Comparison of ENCODE assay signal across 1 cellular context in genomic region chr17:17351901-17352781, GRCh38.
TF ChIP-seq lines count a peak whose summit lies in the region.

No MANE protein-coding gene starts in this region.

TF ChIP-seq in HepG2, 621 proteins besides CTCF, POLR2A, EP300 and RAD21 (continued from another document and continues in another):
- TF ChIP-seq, protein P1, sequence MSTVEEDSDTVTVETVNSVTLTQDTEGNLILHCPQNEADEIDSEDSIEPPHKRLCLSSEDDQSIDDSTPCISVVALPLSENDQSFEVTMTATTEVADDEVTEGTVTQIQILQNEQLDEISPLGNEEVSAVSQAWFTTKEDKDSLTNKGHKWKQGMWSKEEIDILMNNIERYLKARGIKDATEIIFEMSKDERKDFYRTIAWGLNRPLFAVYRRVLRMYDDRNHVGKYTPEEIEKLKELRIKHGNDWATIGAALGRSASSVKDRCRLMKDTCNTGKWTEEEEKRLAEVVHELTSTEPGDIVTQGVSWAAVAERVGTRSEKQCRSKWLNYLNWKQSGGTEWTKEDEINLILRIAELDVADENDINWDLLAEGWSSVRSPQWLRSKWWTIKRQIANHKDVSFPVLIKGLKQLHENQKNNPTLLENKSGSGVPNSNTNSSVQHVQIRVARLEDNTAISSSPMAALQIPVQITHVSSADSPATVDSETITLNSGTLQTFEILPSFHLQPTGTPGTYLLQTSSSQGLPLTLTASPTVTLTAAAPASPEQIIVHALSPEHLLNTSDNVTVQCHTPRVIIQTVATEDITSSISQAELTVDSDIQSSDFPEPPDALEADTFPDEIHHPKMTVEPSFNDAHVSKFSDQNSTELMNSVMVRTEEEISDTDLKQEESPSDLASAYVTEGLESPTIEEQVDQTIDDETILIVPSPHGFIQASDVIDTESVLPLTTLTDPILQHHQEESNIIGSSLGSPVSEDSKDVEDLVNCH (CRISPR knock-in tag; IDR thresholded peaks at IDR 0.05): no peak
- TF ChIP-seq ZNF563 (CRISPR knock-in tag; IDR thresholded peaks at IDR 0.05): no peak
- TF ChIP-seq ZNF17 (CRISPR knock-in tag; IDR thresholded peaks at IDR 0.05): no peak
- TF ChIP-seq, protein P2, sequence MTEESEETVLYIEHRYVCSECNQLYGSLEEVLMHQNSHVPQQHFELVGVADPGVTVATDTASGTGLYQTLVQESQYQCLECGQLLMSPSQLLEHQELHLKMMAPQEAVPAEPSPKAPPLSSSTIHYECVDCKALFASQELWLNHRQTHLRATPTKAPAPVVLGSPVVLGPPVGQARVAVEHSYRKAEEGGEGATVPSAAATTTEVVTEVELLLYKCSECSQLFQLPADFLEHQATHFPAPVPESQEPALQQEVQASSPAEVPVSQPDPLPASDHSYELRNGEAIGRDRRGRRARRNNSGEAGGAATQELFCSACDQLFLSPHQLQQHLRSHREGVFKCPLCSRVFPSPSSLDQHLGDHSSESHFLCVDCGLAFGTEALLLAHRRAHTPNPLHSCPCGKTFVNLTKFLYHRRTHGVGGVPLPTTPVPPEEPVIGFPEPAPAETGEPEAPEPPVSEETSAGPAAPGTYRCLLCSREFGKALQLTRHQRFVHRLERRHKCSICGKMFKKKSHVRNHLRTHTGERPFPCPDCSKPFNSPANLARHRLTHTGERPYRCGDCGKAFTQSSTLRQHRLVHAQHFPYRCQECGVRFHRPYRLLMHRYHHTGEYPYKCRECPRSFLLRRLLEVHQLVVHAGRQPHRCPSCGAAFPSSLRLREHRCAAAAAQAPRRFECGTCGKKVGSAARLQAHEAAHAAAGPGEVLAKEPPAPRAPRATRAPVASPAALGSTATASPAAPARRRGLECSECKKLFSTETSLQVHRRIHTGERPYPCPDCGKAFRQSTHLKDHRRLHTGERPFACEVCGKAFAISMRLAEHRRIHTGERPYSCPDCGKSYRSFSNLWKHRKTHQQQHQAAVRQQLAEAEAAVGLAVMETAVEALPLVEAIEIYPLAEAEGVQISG (CRISPR knock-in tag; IDR thresholded peaks at IDR 0.05): no peak
- TF ChIP-seq NR2F6 (IDR thresholded peaks at IDR 0.05): no peak
- peak; percentile 48; the same call in 1 of the 2 replicates for TF ChIP-seq NR2F6 (CRISPR knock-in tag; IDR thresholded peaks at IDR 0.05)
- TF ChIP-seq ZNF567 (CRISPR knock-in tag; IDR thresholded peaks at IDR 0.05; ENCODE audit: borderline replicate concordance): no peak
- TF ChIP-seq THYN1 (CRISPR knock-in tag; IDR thresholded peaks at IDR 0.05; ENCODE audit: borderline replicate concordance, low read depth): no peak
- TF ChIP-seq MED13 (CRISPR knock-in tag; IDR thresholded peaks at IDR 0.05): no peak
- TF ChIP-seq HMG20A (CRISPR knock-in tag; IDR thresholded peaks at IDR 0.05; ENCODE audit: borderline replicate concordance): peak; percentile 43; the same call in 1 of the 2 replicates
- TF ChIP-seq, protein P3, sequence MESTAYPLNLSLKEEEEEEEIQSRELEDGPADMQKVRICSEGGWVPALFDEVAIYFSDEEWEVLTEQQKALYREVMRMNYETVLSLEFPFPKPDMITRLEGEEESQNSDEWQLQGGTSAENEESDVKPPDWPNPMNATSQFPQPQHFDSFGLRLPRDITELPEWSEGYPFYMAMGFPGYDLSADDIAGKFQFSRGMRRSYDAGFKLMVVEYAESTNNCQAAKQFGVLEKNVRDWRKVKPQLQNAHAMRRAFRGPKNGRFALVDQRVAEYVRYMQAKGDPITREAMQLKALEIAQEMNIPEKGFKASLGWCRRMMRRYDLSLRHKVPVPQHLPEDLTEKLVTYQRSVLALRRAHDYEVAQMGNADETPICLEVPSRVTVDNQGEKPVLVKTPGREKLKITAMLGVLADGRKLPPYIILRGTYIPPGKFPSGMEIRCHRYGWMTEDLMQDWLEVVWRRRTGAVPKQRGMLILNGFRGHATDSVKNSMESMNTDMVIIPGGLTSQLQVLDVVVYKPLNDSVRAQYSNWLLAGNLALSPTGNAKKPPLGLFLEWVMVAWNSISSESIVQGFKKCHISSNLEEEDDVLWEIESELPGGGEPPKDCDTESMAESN (CRISPR knock-in tag; conservative IDR thresholded peaks at IDR 0.05): no peak
- no peak for TF ChIP-seq FOXP1 (IDR thresholded peaks at IDR 0.05)
- no peak for TF ChIP-seq FOXP1 (CRISPR knock-in tag; IDR thresholded peaks at IDR 0.05)
- peak; percentile 56; the same call in 1 of the 2 replicates for TF ChIP-seq DRAP1 (CRISPR knock-in tag; IDR thresholded peaks at IDR 0.05)
- no peak for TF ChIP-seq CCAR2 (optimal IDR thresholded peaks at IDR 0.05; ENCODE audit: low read depth, low read length)
- TF ChIP-seq NR1H2 (CRISPR knock-in tag; IDR thresholded peaks at IDR 0.05; ENCODE audit: borderline replicate concordance, low read depth): no peak
- no peak for TF ChIP-seq NFE2L1 (CRISPR knock-in tag; IDR thresholded peaks at IDR 0.05; ENCODE audit: borderline replicate concordance)
- TF ChIP-seq HOXD1 (CRISPR knock-in tag; IDR thresholded peaks at IDR 0.05): no peak
- TF ChIP-seq ZNF562 (CRISPR knock-in tag; IDR thresholded peaks at IDR 0.05; ENCODE audit: borderline replicate concordance): no peak
- no peak for TF ChIP-seq HOMEZ (CRISPR knock-in tag; IDR thresholded peaks at IDR 0.05; ENCODE audit: low read depth)
- TF ChIP-seq, protein P4, sequence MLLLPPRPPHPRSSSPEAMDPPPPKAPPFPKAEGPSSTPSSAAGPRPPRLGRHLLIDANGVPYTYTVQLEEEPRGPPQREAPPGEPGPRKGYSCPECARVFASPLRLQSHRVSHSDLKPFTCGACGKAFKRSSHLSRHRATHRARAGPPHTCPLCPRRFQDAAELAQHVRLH (CRISPR knock-in tag; IDR thresholded peaks at IDR 0.05; ENCODE audit: borderline replicate concordance, low read depth): peak; percentile 40; the same call in 1 of the 2 replicates
- TF ChIP-seq GATAD2A (CRISPR knock-in tag; IDR thresholded peaks at IDR 0.05): peak; percentile 70
- no peak for TF ChIP-seq ZBTB37 (CRISPR knock-in tag; IDR thresholded peaks at IDR 0.05)
- peak; percentile 35; the same call in 1 of the 2 replicates for TF ChIP-seq ZNF792 (CRISPR knock-in tag; IDR thresholded peaks at IDR 0.05)
- TF ChIP-seq ZNF337 (CRISPR knock-in tag; IDR thresholded peaks at IDR 0.05; ENCODE audit: borderline replicate concordance, low read depth): no peak
- TF ChIP-seq, protein P5, sequence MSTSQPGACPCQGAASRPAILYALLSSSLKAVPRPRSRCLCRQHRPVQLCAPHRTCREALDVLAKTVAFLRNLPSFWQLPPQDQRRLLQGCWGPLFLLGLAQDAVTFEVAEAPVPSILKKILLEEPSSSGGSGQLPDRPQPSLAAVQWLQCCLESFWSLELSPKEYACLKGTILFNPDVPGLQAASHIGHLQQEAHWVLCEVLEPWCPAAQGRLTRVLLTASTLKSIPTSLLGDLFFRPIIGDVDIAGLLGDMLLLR (CRISPR knock-in tag; IDR thresholded peaks at IDR 0.05): peak; percentile 54; the same call in 1 of the 2 replicates
- no peak for TF ChIP-seq TOPORS (CRISPR knock-in tag; IDR thresholded peaks at IDR 0.05)
- no peak for TF ChIP-seq ZNF616 (CRISPR knock-in tag; IDR thresholded peaks at IDR 0.05; ENCODE audit: low read depth)
- TF ChIP-seq, protein P6, sequence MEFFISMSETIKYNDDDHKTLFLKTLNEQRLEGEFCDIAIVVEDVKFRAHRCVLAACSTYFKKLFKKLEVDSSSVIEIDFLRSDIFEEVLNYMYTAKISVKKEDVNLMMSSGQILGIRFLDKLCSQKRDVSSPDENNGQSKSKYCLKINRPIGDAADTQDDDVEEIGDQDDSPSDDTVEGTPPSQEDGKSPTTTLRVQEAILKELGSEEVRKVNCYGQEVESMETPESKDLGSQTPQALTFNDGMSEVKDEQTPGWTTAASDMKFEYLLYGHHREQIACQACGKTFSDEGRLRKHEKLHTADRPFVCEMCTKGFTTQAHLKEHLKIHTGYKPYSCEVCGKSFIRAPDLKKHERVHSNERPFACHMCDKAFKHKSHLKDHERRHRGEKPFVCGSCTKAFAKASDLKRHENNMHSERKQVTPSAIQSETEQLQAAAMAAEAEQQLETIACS (CRISPR knock-in tag; IDR thresholded peaks at IDR 0.05): no peak
- TF ChIP-seq, protein P7, sequence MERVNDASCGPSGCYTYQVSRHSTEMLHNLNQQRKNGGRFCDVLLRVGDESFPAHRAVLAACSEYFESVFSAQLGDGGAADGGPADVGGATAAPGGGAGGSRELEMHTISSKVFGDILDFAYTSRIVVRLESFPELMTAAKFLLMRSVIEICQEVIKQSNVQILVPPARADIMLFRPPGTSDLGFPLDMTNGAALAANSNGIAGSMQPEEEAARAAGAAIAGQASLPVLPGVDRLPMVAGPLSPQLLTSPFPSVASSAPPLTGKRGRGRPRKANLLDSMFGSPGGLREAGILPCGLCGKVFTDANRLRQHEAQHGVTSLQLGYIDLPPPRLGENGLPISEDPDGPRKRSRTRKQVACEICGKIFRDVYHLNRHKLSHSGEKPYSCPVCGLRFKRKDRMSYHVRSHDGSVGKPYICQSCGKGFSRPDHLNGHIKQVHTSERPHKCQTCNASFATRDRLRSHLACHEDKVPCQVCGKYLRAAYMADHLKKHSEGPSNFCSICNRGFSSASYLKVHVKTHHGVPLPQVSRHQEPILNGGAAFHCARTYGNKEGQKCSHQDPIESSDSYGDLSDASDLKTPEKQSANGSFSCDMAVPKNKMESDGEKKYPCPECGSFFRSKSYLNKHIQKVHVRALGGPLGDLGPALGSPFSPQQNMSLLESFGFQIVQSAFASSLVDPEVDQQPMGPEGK (CRISPR knock-in tag; IDR thresholded peaks at IDR 0.05): peak; percentile 24; the same call in 1 of the 2 replicates
- no peak for TF ChIP-seq SCMH1 (CRISPR knock-in tag; IDR thresholded peaks at IDR 0.05; ENCODE audit: borderline replicate concordance)
- TF ChIP-seq SNAPC2 (CRISPR knock-in tag; IDR thresholded peaks at IDR 0.05): peak; percentile 99
- TF ChIP-seq HMG20B (CRISPR knock-in tag; conservative IDR thresholded peaks at IDR 0.05): no peak
- TF ChIP-seq CHCHD3 (CRISPR knock-in tag; IDR thresholded peaks at IDR 0.05): no peak
- TF ChIP-seq NCOA2 (CRISPR knock-in tag; IDR thresholded peaks at IDR 0.05): no peak
- no peak for TF ChIP-seq ZNF282 (IDR thresholded peaks at IDR 0.05; ENCODE audit: partially characterized antibody)
- TF ChIP-seq RELA (CRISPR knock-in tag; IDR thresholded peaks at IDR 0.05): no peak
- TF ChIP-seq IRF9 (CRISPR knock-in tag; IDR thresholded peaks at IDR 0.05; ENCODE audit: borderline replicate concordance): no peak
- TF ChIP-seq ZNF605 (CRISPR knock-in tag; IDR thresholded peaks at IDR 0.05): no peak
- peak; percentile 68 for TF ChIP-seq PTBP1 (IDR thresholded peaks at IDR 0.05; ENCODE audit: low read depth, low read length, poor library complexity, severe bottlenecking)
- no peak for TF ChIP-seq RFX1 (IDR thresholded peaks at IDR 0.05)
- TF ChIP-seq, protein P8, sequence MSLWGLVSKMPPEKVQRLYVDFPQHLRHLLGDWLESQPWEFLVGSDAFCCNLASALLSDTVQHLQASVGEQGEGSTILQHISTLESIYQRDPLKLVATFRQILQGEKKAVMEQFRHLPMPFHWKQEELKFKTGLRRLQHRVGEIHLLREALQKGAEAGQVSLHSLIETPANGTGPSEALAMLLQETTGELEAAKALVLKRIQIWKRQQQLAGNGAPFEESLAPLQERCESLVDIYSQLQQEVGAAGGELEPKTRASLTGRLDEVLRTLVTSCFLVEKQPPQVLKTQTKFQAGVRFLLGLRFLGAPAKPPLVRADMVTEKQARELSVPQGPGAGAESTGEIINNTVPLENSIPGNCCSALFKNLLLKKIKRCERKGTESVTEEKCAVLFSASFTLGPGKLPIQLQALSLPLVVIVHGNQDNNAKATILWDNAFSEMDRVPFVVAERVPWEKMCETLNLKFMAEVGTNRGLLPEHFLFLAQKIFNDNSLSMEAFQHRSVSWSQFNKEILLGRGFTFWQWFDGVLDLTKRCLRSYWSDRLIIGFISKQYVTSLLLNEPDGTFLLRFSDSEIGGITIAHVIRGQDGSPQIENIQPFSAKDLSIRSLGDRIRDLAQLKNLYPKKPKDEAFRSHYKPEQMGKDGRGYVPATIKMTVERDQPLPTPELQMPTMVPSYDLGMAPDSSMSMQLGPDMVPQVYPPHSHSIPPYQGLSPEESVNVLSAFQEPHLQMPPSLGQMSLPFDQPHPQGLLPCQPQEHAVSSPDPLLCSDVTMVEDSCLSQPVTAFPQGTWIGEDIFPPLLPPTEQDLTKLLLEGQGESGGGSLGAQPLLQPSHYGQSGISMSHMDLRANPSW (CRISPR knock-in tag; IDR thresholded peaks at IDR 0.05; ENCODE audit: borderline replicate concordance): no peak
- TF ChIP-seq SALL2 (CRISPR knock-in tag; IDR thresholded peaks at IDR 0.05): no peak
- TF ChIP-seq JUNB (CRISPR knock-in tag; IDR thresholded peaks at IDR 0.05; ENCODE audit: borderline replicate concordance): no peak
- no peak for TF ChIP-seq ZNF746 (CRISPR knock-in tag; IDR thresholded peaks at IDR 0.05)
- no peak for TF ChIP-seq SOX5 (CRISPR knock-in tag; IDR thresholded peaks at IDR 0.05; ENCODE audit: borderline replicate concordance)
